In the genomic region with DNA sequence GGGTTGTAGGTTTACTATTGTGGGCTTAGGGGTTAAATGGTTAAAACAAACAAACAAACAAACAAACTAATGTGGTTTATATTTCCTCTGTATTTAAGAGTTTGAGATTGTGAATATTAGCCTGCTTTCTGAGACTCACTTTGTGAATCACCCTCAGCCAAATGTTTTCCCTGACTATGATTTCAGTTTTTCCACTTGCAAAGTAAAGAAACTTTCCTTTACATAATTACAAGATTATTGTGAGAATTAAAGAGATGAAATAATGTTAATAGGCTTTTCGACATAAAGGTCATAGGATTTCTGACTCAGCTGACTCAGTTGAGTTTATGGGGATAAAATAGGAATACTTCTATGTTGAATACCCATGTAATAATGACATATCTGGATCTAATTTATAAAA, we compare ENCODE assay signal across 11 cellular contexts. TPM values are rescaled to one million over a fixed set of nuclear protein-coding genes. Genes with fewer than 3 reads are reported as not detected.
DNase-seq lines count a peak whose midpoint lies in the region; ATAC-seq, FAIRE-seq and TF ChIP-seq lines count a peak whose summit lies in the region.
"Had no signal": no experiment of that assay in that cellular context is flagged by ENCODE, and none has a peak within 500 bp of the region (broad histone marks: within the 10 kb centered on the region; RNA-seq: fewer than 3 reads in every experiment).

No MANE protein-coding gene starts in this region.

- CTCF ChIA-PET in BJ (lab: Yijun Ruan, JAX): interaction anchor here (1.2 to 3.8 kb wide), 2 partner anchors 69 to 94 kb away, joined by 3 to 16 read pairs; no protein-coding TSS in a partner anchor
- CTCF ChIA-PET in activated naive CD4-positive, alpha-beta T cell treated with anti-CD3 and anti-CD28 coated beads for 36 hours (lab: Charles Lee): interaction anchor here (0.5 kb wide), 1 partner anchor 89 kb away, joined by 3 read pairs; no protein-coding TSS in a partner anchor

- TF ChIP-seq POLR2A in Peyer's patch (IDR thresholded peaks at IDR 0.05): no peak

- peaks cover 10% of the 10 kb centered on the region for H3K4me1 Mint-ChIP-seq in activated naive CD4-positive, alpha-beta T cell treated with anti-CD3 and anti-CD28 coated beads for 36 hours (ENCODE audit: low read depth)
- H3K4me1 Mint-ChIP-seq: central memory CD8-positive, alpha-beta T cell had no signal

- FAIRE-seq in pancreas (lab: Jason Lieb, UNC): peak; percentile 5

- H3K36me3 Mint-ChIP-seq in activated naive CD4-positive, alpha-beta T cell treated with anti-CD3 and anti-CD28 coated beads for 36 hours (ENCODE audit: low read depth): no peaks in the 10 kb centered on the region

- ATAC-seq in pancreas: no peak
- ATAC-seq in mucosa of descending colon: no peak

- H3K27me3 ChIP-seq in BJ (ENCODE audit: control insufficient read depth, insufficient read depth, low read length) (no peaks in the 10 kb centered on the region), Peyer's patch (no peaks in the 10 kb centered on the region), pancreas (no peaks in the 10 kb centered on the region)

- H3K27ac Mint-ChIP-seq in activated naive CD4-positive, alpha-beta T cell treated with anti-CD3 and anti-CD28 coated beads for 36 hours: no peak overlapping the region

- intact Hi-C loops in pancreas (cut with DNase I): no loop called here
- intact Hi-C loops in activated naive CD4-positive, alpha-beta T cell treated with anti-CD3 and anti-CD28 coated beads for 36 hours (cut with micrococcal nuclease): no loop called here
- intact Hi-C loops in mucosa of descending colon (cut with DNase I, micrococcal nuclease): no loop called here

- no peaks in the 10 kb centered on the region for H3K4me1 ChIP-seq in Peyer's patch
- peaks cover 8 to 20% (median 18%) of the 10 kb centered on the region in 3 donors for H3K4me1 ChIP-seq in pancreas
- peaks cover 6% of the 10 kb centered on the region for H3K4me1 ChIP-seq in mucosa of descending colon (ENCODE audit: low read depth)

- no peak overlapping the region for H3K4me3 Mint-ChIP-seq in activated naive CD4-positive, alpha-beta T cell treated with anti-CD3 and anti-CD28 coated beads for 36 hours
- H3K4me3 Mint-ChIP-seq: central memory CD8-positive, alpha-beta T cell had no signal

- H3K36me3 ChIP-seq in BJ (ENCODE audit: control insufficient read depth, insufficient read depth, low read length) (no peaks in the 10 kb centered on the region), Peyer's patch (no peaks in the 10 kb centered on the region), pancreas (no peaks in the 10 kb centered on the region), mucosa of descending colon (ENCODE audit: low read depth) (no peaks in the 10 kb centered on the region)

- H3K27me3 Mint-ChIP-seq in activated naive CD4-positive, alpha-beta T cell treated with anti-CD3 and anti-CD28 coated beads for 36 hours (ENCODE audit: low read depth): peaks cover 40% of the 10 kb centered on the region

- POLR2A ChIA-PET in BJ (lab: Charles Lee): interaction anchor here (0.6 kb wide), 1 partner anchor 9 kb away, joined by 3 read pairs; no protein-coding TSS in a partner anchor

- H3K27ac ChIP-seq in Peyer's patch (peak overlapping the region in 3 of 4 donors; percentile 89 to 96 (median 90)), pancreas (peak overlapping the region; percentile 73 to 98 (median 96))

- H3K9me3 ChIP-seq in Peyer's patch (no peaks in the 10 kb centered on the region), pancreas (no peaks in the 10 kb centered on the region), mucosa of descending colon (peaks cover 4% of the 10 kb centered on the region)

- no peak for DNase-seq in BJ (ENCODE audit: low read depth)
- DNase-seq in Peyer's patch: no peak
- peak; percentile 26 for DNase-seq in fibroblast of the aortic adventitia (ENCODE audit: low read depth)
- DNase-seq in pancreas: no peak
- DNase-seq in OCI-M2 (lab: John Stamatoyannopoulos, UW; ENCODE audit: unreplicated experiment): no peak
- no peak for DNase-seq in activated naive CD4-positive, alpha-beta T cell treated with anti-CD3 and anti-CD28 coated beads for 36 hours
- DNase-seq in H4 (ENCODE audit: low spot score): no peak
- DNase-seq in mucosa of descending colon: no peak
- DNase-seq: midbrain, MM.1S had no signal

- TF ChIP-seq CTCF in BJ (IDR thresholded peaks at IDR 0.05; ENCODE audit: insufficient read depth, low read depth, low read length): no peak
- TF ChIP-seq CTCF in Peyer's patch (IDR thresholded peaks at IDR 0.05): no peak
- TF ChIP-seq CTCF in fibroblast of the aortic adventitia (IDR thresholded peaks at IDR 0.05; ENCODE audit: insufficient read depth, low read length): no peak
- no peak for TF ChIP-seq CTCF in pancreas (IDR thresholded peaks at IDR 0.05)
- no peak for TF ChIP-seq CTCF in mucosa of descending colon (IDR thresholded peaks at IDR 0.05)

- WGBS in pancreas, 2 donors: 43 to 52% methylated on average over 1 of the region's 1 CpG

- H3K4me3 ChIP-seq in BJ (ENCODE audit: low read depth, low read length) (peak overlapping the region; percentile 91), Peyer's patch (peak overlapping the region in 2 of 4 donors; percentile 66 to 69), fibroblast of the aortic adventitia (ENCODE audit: low read depth, low read length) (peak overlapping the region; percentile 77), pancreas (peak overlapping the region in 3 of 4 donors; percentile 3 to 89 (median 65)), mucosa of descending colon (no peak overlapping the region)

- H3K9me3 Mint-ChIP-seq in activated naive CD4-positive, alpha-beta T cell treated with anti-CD3 and anti-CD28 coated beads for 36 hours: no peaks in the 10 kb centered on the region
- H3K9me3 Mint-ChIP-seq: central memory CD8-positive, alpha-beta T cell had no signal

RNA-seq across cellular contexts. Expression of a gene that starts 2.9 kb away (rescaled TPM):
- polyA plus RNA-seq in BJ (2011; rRNA removed): 31.0 and 53.5 TPM in 2 replicates
- 21.6 and 27.0 TPM in 2 replicates for polyA minus RNA-seq in BJ (2011; rRNA and poly(A)+ RNA removed)
- 100 to 1,000 TPM in 1 of 4 donors, 10 to 100 TPM in 3; 18.8 to 101 (median 29.3) TPM for total RNA-seq in Peyer's patch
- 30.5 and 42.7 TPM in 2 replicates for total RNA-seq in fibroblast of the aortic adventitia (ENCODE audit: low replicate concordance)
- 10 to 100 TPM; 11.6 to 35.7 (median 22.7) TPM for total RNA-seq in pancreas
- polyA plus RNA-seq in pancreas: 1 to 10 TPM; 5.4 to 6.5 TPM
- not detected for total RNA-seq in activated naive CD4-positive, alpha-beta T cell treated with anti-CD3 and anti-CD28 coated beads for 36 hours
- 24.4 and 31.2 TPM in 2 replicates for total RNA-seq in H4 (2014; rRNA removed; shearing (Covaris generic))
- 10 to 100 TPM in 2 of 3 donors, 1 to 10 TPM in 1; 9.0 to 35.7 (median 15.1) TPM for total RNA-seq in mucosa of descending colon

Comparison
In these comparisons a context has a peak if more than half of its experiments do, and no peak if none do; other contexts are left out.
1. RNA of a gene that starts 2.9 kb away (total RNA-seq): 30.5 to 42.7 TPM in fibroblast of the aortic adventitia, 18.8 to 101 TPM in Peyer's patch, 24.4 to 31.2 TPM in H4, 11.6 to 35.7 TPM in pancreas and 9.0 to 35.7 TPM in mucosa of descending colon; not detected in activated naive CD4-positive, alpha-beta T cell treated with anti-CD3 and anti-CD28 coated beads for 36 hours; every median in the first group is over 10 times any median in the second.